25 cellular contexts compared by ENCODE assay signal in genomic region chr16:20349615-20350014, GRCh38. TPM values are rescaled to one million over a fixed set of nuclear protein-coding genes. Genes with fewer than 3 reads are reported as not detected.
"Had no signal": no experiment of that assay in that cellular context is flagged by ENCODE, and none has a peak within 500 bp of the region (broad histone marks: within the 10 kb centered on the region; RNA-seq: fewer than 3 reads in every experiment).

No MANE protein-coding gene starts in this region.

- H3K27me3 ChIP-seq: ovary, vagina had no signal

- H3K4me3 ChIP-seq: cardiac muscle cell, ovary, psoas muscle, skin epidermis, suprapubic skin, transverse colon, vagina had no signal

- ATAC-seq: effector memory CD8-positive, alpha-beta T cell; left ventricle myocardium superior; psoas muscle; stimulated activated naive CD8-positive, alpha-beta T cell treated with anti-CD3 and anti-CD28 coated beads, Interleukin-15, amount 100 ng/mL, for 72 hours had no signal

- H3K9me3 ChIP-seq: ovary, psoas muscle, suprapubic skin, transverse colon, vagina had no signal

- H3K27me3 Mint-ChIP-seq: activated naive CD8-positive, alpha-beta T cell treated with anti-CD3 and anti-CD28 coated beads for 36 hours; effector memory CD8-positive, alpha-beta T cell; stimulated activated naive CD8-positive, alpha-beta T cell treated with anti-CD3 and anti-CD28 coated beads, Interleukin-15, amount 100 ng/mL, for 72 hours had no signal

- H3K36me3 ChIP-seq: cardiac muscle cell, ovary, suprapubic skin, transverse colon, vagina had no signal

- H3K36me3 Mint-ChIP-seq: activated naive CD8-positive, alpha-beta T cell treated with anti-CD3 and anti-CD28 coated beads for 36 hours had no signal

- H3K4me1 ChIP-seq: psoas muscle, transverse colon, vagina had no signal

- H3K27ac ChIP-seq: cardiac muscle cell, ovary, psoas muscle, skin epidermis, suprapubic skin, transverse colon, vagina had no signal

- H3K27ac Mint-ChIP-seq: activated naive CD8-positive, alpha-beta T cell treated with anti-CD3 and anti-CD28 coated beads for 36 hours; effector memory CD8-positive, alpha-beta T cell; stimulated activated naive CD8-positive, alpha-beta T cell treated with anti-CD3 and anti-CD28 coated beads, Interleukin-15, amount 100 ng/mL, for 72 hours; T-helper 1 cell treated with Interleukin-12 subunit alpha and Interleukin-12 subunit beta and Interleukin-4 antibody, amounts not matched to agents 30 μg/mL and 1 μg/mL, for 36 hours had no signal

- H3K4me3 Mint-ChIP-seq: activated naive CD8-positive, alpha-beta T cell treated with anti-CD3 and anti-CD28 coated beads for 36 hours; effector memory CD8-positive, alpha-beta T cell; stimulated activated naive CD8-positive, alpha-beta T cell treated with anti-CD3 and anti-CD28 coated beads, Interleukin-15, amount 100 ng/mL, for 72 hours; T-helper 1 cell treated with Interleukin-12 subunit alpha and Interleukin-12 subunit beta and Interleukin-4 antibody, amounts not matched to agents 30 μg/mL and 1 μg/mL, for 36 hours had no signal

- DNase-seq: activated CD4-positive, alpha-beta T cell treated with anti-CD3 and anti-CD28 coated beads, Interleukin-2, amount 50 U/mL, for 4 hours; activated CD4-positive, CD25-positive, alpha-beta regulatory T cell treated with anti-CD3 and anti-CD28 coated beads, Interleukin-2, amount 50 U/mL, for 72 hours; activated naive CD8-positive, alpha-beta T cell treated with anti-CD3 and anti-CD28 coated beads for 36 hours; amniotic stem cell; effector memory CD8-positive, alpha-beta T cell; erythroblast; foreskin melanocyte; head of caudate nucleus; kidney glomerular epithelial cell; left ventricle myocardium superior; ovary; psoas muscle; right cardiac atrium; stimulated activated CD4-positive, alpha-beta T cell treated with anti-CD3 and anti-CD28 coated beads, Interleukin-15, amount 100 ng/mL, for 24 hours; stimulated activated CD4-positive, alpha-beta T cell treated with anti-CD3 and anti-CD28 coated beads, Interleukin-4, amount 100 ng/mL, for 1 hour; stimulated activated naive CD8-positive, alpha-beta T cell treated with anti-CD3 and anti-CD28 coated beads, Interleukin-15, amount 100 ng/mL, for 72 hours; transverse colon had no signal

- H3K4me1 Mint-ChIP-seq: activated naive CD8-positive, alpha-beta T cell treated with anti-CD3 and anti-CD28 coated beads for 36 hours; stimulated activated naive CD8-positive, alpha-beta T cell treated with anti-CD3 and anti-CD28 coated beads, Interleukin-15, amount 100 ng/mL, for 72 hours had no signal

- H3K9me3 Mint-ChIP-seq: activated naive CD8-positive, alpha-beta T cell treated with anti-CD3 and anti-CD28 coated beads for 36 hours; stimulated activated naive CD8-positive, alpha-beta T cell treated with anti-CD3 and anti-CD28 coated beads, Interleukin-15, amount 100 ng/mL, for 72 hours; T-helper 1 cell treated with Interleukin-12 subunit alpha and Interleukin-12 subunit beta and Interleukin-4 antibody, amounts not matched to agents 30 μg/mL and 1 μg/mL, for 36 hours had no signal

RNA-seq across cellular contexts. Expression of gene UMOD, which starts 2.9 kb away (rescaled TPM):
- total RNA-seq: activated naive CD8-positive, alpha-beta T cell treated with anti-CD3 and anti-CD28 coated beads for 36 hours; cardiac muscle cell; dermis microvascular lymphatic vessel endothelial cell; left ventricle myocardium superior; myocyte; ovary; psoas muscle; right cardiac atrium; suprapubic skin; transverse colon; vagina had no signal
- polyA plus RNA-seq: cardiac muscle cell, neural cell, ovary, psoas muscle, right cardiac atrium had no signal

RNA-seq across cellular contexts. Expression of gene GP2, which starts 22.3 kb away (rescaled TPM):
- total RNA-seq: activated naive CD8-positive, alpha-beta T cell treated with anti-CD3 and anti-CD28 coated beads for 36 hours; cardiac muscle cell; dermis microvascular lymphatic vessel endothelial cell; left ventricle myocardium superior; myocyte; vagina had no signal
- polyA plus RNA-seq: cardiac muscle cell, neural cell, ovary had no signal

RNA-seq across cellular contexts. Expression of gene PDILT, which starts 54.9 kb away (rescaled TPM):
- total RNA-seq: activated naive CD8-positive, alpha-beta T cell treated with anti-CD3 and anti-CD28 coated beads for 36 hours; cardiac muscle cell; dermis microvascular lymphatic vessel endothelial cell; left ventricle myocardium superior; myocyte; ovary; psoas muscle; right cardiac atrium; suprapubic skin; transverse colon; vagina had no signal
- polyA plus RNA-seq: cardiac muscle cell, neural cell, ovary, psoas muscle, right cardiac atrium had no signal

RNA-seq across cellular contexts. Expression of gene ACSM5, which starts 59.7 kb away (rescaled TPM):
- total RNA-seq: activated naive CD8-positive, alpha-beta T cell treated with anti-CD3 and anti-CD28 coated beads for 36 hours; cardiac muscle cell had no signal
- polyA plus RNA-seq: neural cell had no signal
